Comparison of ENCODE assay signal across 19 cellular contexts in the genomic region with DNA sequence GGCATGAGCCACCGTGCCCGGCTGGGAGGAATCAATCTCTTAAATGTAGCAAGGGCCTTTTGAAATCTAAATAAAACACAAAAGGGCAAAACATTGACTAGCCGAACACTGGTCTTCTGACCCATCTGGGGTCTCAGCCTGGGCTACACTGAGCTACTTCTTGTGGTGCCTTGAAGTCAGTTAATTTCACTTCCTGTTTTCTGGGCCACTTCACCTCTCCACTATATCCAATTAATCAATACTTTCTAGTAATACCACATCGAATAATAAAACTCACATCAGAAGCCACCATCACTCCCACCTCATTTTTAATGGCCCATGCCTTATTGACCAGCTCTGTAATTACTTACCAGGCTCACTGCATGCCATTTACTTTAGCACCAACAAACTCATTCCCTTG.
A peak's percentile ranks its signal among the peaks of the same experiment; 100 is the strongest.
DNase-seq lines count a peak whose midpoint lies in the region; ATAC-seq and TF ChIP-seq lines count a peak whose summit lies in the region.
"Had no signal": no experiment of that assay in that cellular context is flagged by ENCODE, and none has a peak within 500 bp of the region (broad histone marks: within the 10 kb centered on the region; RNA-seq: fewer than 3 reads in every experiment).

No MANE protein-coding gene starts in this region.

- intact Hi-C loops in CD14-positive monocyte (cut with micrococcal nuclease) (no loop called here), uterus (cut with DNase I; ENCODE audit: low total_unique reads) (no loop called here)

- peak; percentile 27 for ATAC-seq in GM18870 (IDR thresholded peaks at IDR 0.05; ENCODE audit: unreplicated experiment)
- ATAC-seq in HG02759 (IDR thresholded peaks at IDR 0.05; ENCODE audit: unreplicated experiment): peak; percentile 36
- ATAC-seq in HG02884 (IDR thresholded peaks at IDR 0.05; ENCODE audit: unreplicated experiment): no peak
- ATAC-seq: left ventricle myocardium superior; naive thymus-derived CD4-positive, alpha-beta T cell; Panc1 had no signal

- H3K36me3 ChIP-seq in uterus: no peaks in the 10 kb centered on the region
- H3K36me3 ChIP-seq: esophagus squamous epithelium had no signal

- DNase-seq in CD14-positive monocyte (ENCODE audit: low spot score) (no peak), RPMI8226 (peak; percentile 39), uterus (no peak), COR-L47 (lab: John Stamatoyannopoulos, UW) (no peak), NCI-H524 (lab: John Stamatoyannopoulos, UW) (no peak)
- DNase-seq: activated effector memory CD4-positive, alpha-beta T cell treated with anti-CD3 and anti-CD28 coated beads, Interleukin-2, amount 50 U/mL, for 16 hours; dermis blood vessel endothelial cell; DMS153; esophagus squamous epithelium; hippocampal formation; left ventricle myocardium superior; naive thymus-derived CD4-positive, alpha-beta T cell; NCI-H1417; NCI-H345; T-helper 9 cell had no signal

- peak overlapping the region; percentile 83 to 95 (median 92) for H3K27ac Mint-ChIP-seq in CD14-positive monocyte

- no peak overlapping the region for H3K4me3 ChIP-seq in uterus
- H3K4me3 ChIP-seq: esophagus squamous epithelium had no signal

- no peaks in the 10 kb centered on the region for H3K4me1 ChIP-seq in uterus
- H3K4me1 ChIP-seq: esophagus squamous epithelium had no signal

- peaks cover 2 to 3% of the 10 kb centered on the region in 2 donors for H3K36me3 Mint-ChIP-seq in CD14-positive monocyte

- no peak for TF ChIP-seq CTCF in CD14-positive monocyte (IDR thresholded peaks at IDR 0.05)
- TF ChIP-seq CTCF in uterus (IDR thresholded peaks at IDR 0.05): no peak

- no peaks in the 10 kb centered on the region for H3K9me3 Mint-ChIP-seq in CD14-positive monocyte

- no peaks in the 10 kb centered on the region for H3K9me3 ChIP-seq in uterus
- H3K9me3 ChIP-seq: esophagus squamous epithelium had no signal

- H3K4me1 Mint-ChIP-seq in CD14-positive monocyte: peaks cover 72% of the 10 kb centered on the region

- H3K27me3 ChIP-seq in uterus: no peaks in the 10 kb centered on the region
- H3K27me3 ChIP-seq: esophagus squamous epithelium had no signal

- no peak overlapping the region for H3K4me3 Mint-ChIP-seq in CD14-positive monocyte
- H3K4me3 Mint-ChIP-seq: naive thymus-derived CD4-positive, alpha-beta T cell had no signal

- no peak for TF ChIP-seq POLR2A in uterus (IDR thresholded peaks at IDR 0.05)

- peaks cover 0 to 2% (median 0%) of the 10 kb centered on the region in 3 donors for H3K27me3 Mint-ChIP-seq in CD14-positive monocyte (ENCODE audit: low read depth in 3 of 3)

- no peak overlapping the region for H3K27ac ChIP-seq in uterus
- H3K27ac ChIP-seq: esophagus squamous epithelium had no signal
